Comparison of ENCODE assay signal across 13 cellular contexts in the genomic region with DNA sequence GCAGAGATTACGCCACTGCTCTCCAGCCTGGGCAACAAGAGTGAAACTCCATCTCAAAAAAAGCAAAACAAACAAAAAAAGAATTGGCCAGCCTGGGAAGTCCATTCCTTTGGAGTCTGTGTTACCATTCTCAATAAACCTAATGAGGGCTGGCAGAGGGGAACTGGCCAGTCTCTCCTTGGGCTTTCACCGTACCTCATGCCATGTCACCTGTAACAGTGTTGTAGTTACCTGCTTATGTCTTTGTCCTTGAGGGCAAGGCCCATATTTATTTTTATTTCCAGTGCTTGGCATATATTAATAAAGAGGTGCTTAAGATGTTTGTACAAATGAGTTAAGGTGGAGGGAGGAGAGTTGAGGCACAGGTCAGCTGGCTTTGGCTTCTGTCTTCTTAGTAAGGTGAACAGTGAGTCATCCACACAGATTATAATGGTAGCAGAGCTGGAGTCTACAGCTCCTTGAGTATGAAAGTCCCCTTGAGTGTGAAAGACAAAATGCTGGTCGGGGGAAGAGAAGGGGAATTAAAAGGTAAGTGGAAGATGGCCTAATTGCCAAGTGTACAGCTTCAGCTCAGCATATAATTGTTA. TPM values are rescaled to one million over a fixed set of nuclear protein-coding genes. Genes with fewer than 3 reads are reported as not detected.
DNase-seq lines count a peak whose midpoint lies in the region; ATAC-seq and TF ChIP-seq lines count a peak whose summit lies in the region.
"Had no signal": no experiment of that assay in that cellular context is flagged by ENCODE, and none has a peak within 500 bp of the region (broad histone marks: within the 10 kb centered on the region; RNA-seq: fewer than 3 reads in every experiment).

No MANE protein-coding gene starts in this region.

- CTCF ChIA-PET in PC-9 (lab: Charles Lee), result interaction anchor here (1.0 kb wide), 1 partner anchor 9 kb away, joined by 4 read pairs; a partner anchor contains a TSS

- no peak for DNase-seq in PC-9
- DNase-seq in naive B cell, result no peak
- DNase-seq in COLO829 (ENCODE audit: low spot score), result no peak
- no peak for DNase-seq in SW480 (ENCODE audit: low spot score)
- DNase-seq in effector memory CD8-positive, alpha-beta T cell, result no peak
- DNase-seq: amygdala; nucleus accumbens; SJCRH30; stimulated activated CD4-positive, alpha-beta T cell treated with anti-CD3 and anti-CD28 coated beads, Interleukin-4, amount 100 ng/mL, for 4 hours; stimulated activated naive CD4-positive, alpha-beta T cell treated with Interleukin-2 at 50 U/mL for 16 hours had no signal

- peaks cover 23% of the 10 kb centered on the region for H4K20me1 ChIP-seq in PC-9 (ENCODE audit: insufficient read depth)

- no peaks in the 10 kb centered on the region for H3K9me2 ChIP-seq in PC-9 (ENCODE audit: insufficient read depth)

- H3K4me1 ChIP-seq in PC-9 (replicated peaks; ENCODE audit: insufficient read depth), result no peaks in the 10 kb centered on the region
- H3K4me1 ChIP-seq: SJCRH30 had no signal

- no peaks in the 10 kb centered on the region for H3K27me3 Mint-ChIP-seq in activated naive CD8-positive, alpha-beta T cell
- no peaks in the 10 kb centered on the region for H3K27me3 Mint-ChIP-seq in naive B cell
- H3K27me3 Mint-ChIP-seq in effector memory CD8-positive, alpha-beta T cell, result no peaks in the 10 kb centered on the region
- H3K27me3 Mint-ChIP-seq: dendritic cell treated with granulocyte-macrophage colony-stimulating factor and Interleukin-4, amounts not matched to agents 40 ng/mL and 50 ng/mL, for 4 days had no signal

- H3K4me2 ChIP-seq in PC-9, result no peak overlapping the region
- H3K4me2 ChIP-seq: BLaER1 treated with 17β-estradiol and CSF1 and Interleukin-3, amounts not matched to agents 10 nM and 100 nM had no signal

- intact Hi-C loops in PC-9 (cut with micrococcal nuclease; ENCODE audit: unreplicated experiment), result no loop called here

- peaks cover 13% of the 10 kb centered on the region for H3K4me1 Mint-ChIP-seq in activated naive CD8-positive, alpha-beta T cell (ENCODE audit: low read depth)
- peaks cover 9 to 15% (median 14%) of the 10 kb centered on the region in 3 donors for H3K4me1 Mint-ChIP-seq in naive B cell
- peaks cover 2 to 12% of the 10 kb centered on the region in 2 donors for H3K4me1 Mint-ChIP-seq in effector memory CD8-positive, alpha-beta T cell (ENCODE audit: low read depth in 2 of 2)

- peak overlapping the region; percentile 81 for H3K27ac Mint-ChIP-seq in activated naive CD8-positive, alpha-beta T cell
- H3K27ac Mint-ChIP-seq in naive B cell, result peak overlapping the region in 5 of 6 donors; percentile 59 to 88 (median 70)
- peak overlapping the region in 1 of 2 donors; percentile 4 for H3K27ac Mint-ChIP-seq in effector memory CD8-positive, alpha-beta T cell
- H3K27ac Mint-ChIP-seq: dendritic cell treated with granulocyte-macrophage colony-stimulating factor and Interleukin-4, amounts not matched to agents 40 ng/mL and 50 ng/mL, for 4 days had no signal

- no TSS peak for BruUV-seq in PC-9 (replicated peaks; lab: Mats Ljungman, UMichigan)

- no peak overlapping the region for H3K4me3 ChIP-seq in PC-9
- H3K4me3 ChIP-seq: BLaER1 treated with 17β-estradiol and CSF1 and Interleukin-3, amounts not matched to agents 10 nM and 100 nM; SJCRH30 had no signal

- no peak overlapping the region for H3K4me3 Mint-ChIP-seq in activated naive CD8-positive, alpha-beta T cell
- H3K4me3 Mint-ChIP-seq in naive B cell, result no peak overlapping the region
- no peak overlapping the region for H3K4me3 Mint-ChIP-seq in effector memory CD8-positive, alpha-beta T cell
- H3K4me3 Mint-ChIP-seq: dendritic cell treated with granulocyte-macrophage colony-stimulating factor and Interleukin-4, amounts not matched to agents 40 ng/mL and 50 ng/mL, for 4 days had no signal

- no peaks in the 10 kb centered on the region for H3K9me3 ChIP-seq in PC-9 (ENCODE audit: insufficient read depth, low read depth)
- H3K9me3 ChIP-seq: BLaER1 treated with 17β-estradiol and CSF1 and Interleukin-3, amounts not matched to agents 10 nM and 100 nM; SJCRH30 had no signal

- H3K27ac ChIP-seq in PC-9, result peak overlapping the region; percentile 5; the same call in 1 of the 2 replicates
- H3K27ac ChIP-seq: BLaER1 treated with 17β-estradiol and CSF1 and Interleukin-3, amounts not matched to agents 10 nM and 100 nM; SJCRH30 had no signal

- H3K79me2 ChIP-seq in PC-9 (ENCODE audit: low read depth), result peaks cover 13% of the 10 kb centered on the region

- no peaks in the 10 kb centered on the region for H3K9me3 Mint-ChIP-seq in activated naive CD8-positive, alpha-beta T cell (ENCODE audit: low read depth)
- H3K9me3 Mint-ChIP-seq in naive B cell, result no peaks in the 10 kb centered on the region
- H3K9me3 Mint-ChIP-seq in effector memory CD8-positive, alpha-beta T cell, result no peaks in the 10 kb centered on the region
- H3K9me3 Mint-ChIP-seq: dendritic cell treated with granulocyte-macrophage colony-stimulating factor and Interleukin-4, amounts not matched to agents 40 ng/mL and 50 ng/mL, for 4 days had no signal

- H3K36me3 Mint-ChIP-seq in activated naive CD8-positive, alpha-beta T cell, result peaks cover 6% of the 10 kb centered on the region
- H3K36me3 Mint-ChIP-seq in naive B cell, result peaks cover 20 to 33% of the 10 kb centered on the region in 2 donors
- H3K36me3 Mint-ChIP-seq in effector memory CD8-positive, alpha-beta T cell (ENCODE audit: insufficient read depth), result peaks cover 85% of the 10 kb centered on the region

- H3F3A ChIP-seq in PC-9 (ENCODE audit: insufficient read depth, low read depth), result peaks cover 70% of the 10 kb centered on the region

- H2AFZ ChIP-seq in PC-9, result no peak overlapping the region

- H3K27me3 ChIP-seq in PC-9 (ENCODE audit: insufficient read depth, low read depth), result no peaks in the 10 kb centered on the region
- H3K27me3 ChIP-seq: BLaER1 treated with 17β-estradiol and CSF1 and Interleukin-3, amounts not matched to agents 10 nM and 100 nM; SJCRH30 had no signal

- TF ChIP-seq CTCF in PC-9 (conservative IDR thresholded peaks at IDR 0.05), result no peak

- POLR2A ChIA-PET in PC-9 (lab: Charles Lee; ENCODE audit: unreplicated experiment), result interaction anchor here (0.6 kb wide), 2 partner anchors 11 to 21 kb away, joined by 10 to 14 read pairs; no protein-coding TSS in a partner anchor

- ATAC-seq in naive B cell (ENCODE audit: low read depth in 2 of 2), result no peak
- ATAC-seq in effector memory CD8-positive, alpha-beta T cell (replicated peaks), result no peak

- H3K36me3 ChIP-seq in PC-9 (ENCODE audit: low read depth), result peaks cover 53% of the 10 kb centered on the region

RNA-seq across cellular contexts. Expression of a gene that starts 8.4 kb away (rescaled TPM):
- total RNA-seq in PC-9 (2021), result 206 and 230 TPM in 2 replicates
- 100 to 1,000 TPM; 206 to 309 (median 274) TPM for polyA plus RNA-seq in naive B cell (ENCODE audit: low read depth in 6 of 6)

RNA-seq across cellular contexts. Expression of a gene that starts 10.5 kb away (rescaled TPM):
- 56.3 and 70.2 TPM in 2 replicates for total RNA-seq in PC-9 (2021)
- 10 to 100 TPM; 41.4 to 58.7 (median 50.5) TPM for polyA plus RNA-seq in naive B cell (ENCODE audit: low read depth in 6 of 6)

RNA-seq across cellular contexts. Expression of a gene that starts 11.0 kb away (rescaled TPM):
- 88.6 and 93.1 TPM in 2 replicates for total RNA-seq in PC-9 (2021)
- polyA plus RNA-seq in naive B cell (ENCODE audit: low read depth in 6 of 6), result 100 to 1,000 TPM; 261 to 392 (median 297) TPM

RNA-seq across cellular contexts. Expression of a gene that starts 38.3 kb away (rescaled TPM):
- 25.4 and 28.1 TPM in 2 replicates for total RNA-seq in PC-9 (2021)
- polyA plus RNA-seq in naive B cell (ENCODE audit: low read depth in 6 of 6), result 1 to 10 TPM in 3 of 6 donors, under 1 TPM in 3; 0.19 to 1.9 (median 1.1) TPM

RNA-seq across cellular contexts. Expression of a gene that starts 55.5 kb away (rescaled TPM):
- total RNA-seq in PC-9 (2021), result 47.7 and 71.1 TPM in 2 replicates
- polyA plus RNA-seq in naive B cell (ENCODE audit: low read depth in 6 of 6), result 10 to 100 TPM; 59.7 to 96.5 (median 69.5) TPM
